ENCODE assay signal across 8 cellular contexts in the genomic region with DNA sequence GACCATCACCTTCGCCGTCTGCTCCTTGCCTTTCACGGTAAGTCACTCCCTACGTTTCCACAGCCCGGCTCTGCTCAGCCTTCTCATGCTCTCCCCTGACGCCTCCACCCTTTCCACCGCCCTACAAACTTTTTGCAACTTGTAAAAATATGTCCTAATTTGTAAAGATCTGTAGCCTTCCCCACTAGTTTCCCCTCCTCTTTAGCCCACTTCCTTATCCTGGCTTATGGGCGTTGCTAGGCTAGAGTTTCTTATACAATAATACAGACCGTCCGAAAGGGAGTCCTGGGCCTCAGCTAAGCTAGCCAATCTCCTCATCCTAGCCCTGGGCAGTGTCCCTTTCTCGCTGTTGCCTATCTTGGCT. TPM values are rescaled to one million over a fixed set of nuclear protein-coding genes. Genes with fewer than 3 reads are reported as not detected.
A peak's percentile ranks its signal among the peaks of the same experiment; 100 is the strongest.
DNase-seq lines count a peak whose midpoint lies in the region; ATAC-seq and TF ChIP-seq lines count a peak whose summit lies in the region.

No MANE protein-coding gene starts in this region.

- H3K27me3 ChIP-seq in HUES64 (ENCODE audit: insufficient read depth, low read length) = peaks cover 72% of the 10 kb centered on the region
- H3K27me3 ChIP-seq in adrenal gland = peaks cover 8% of the 10 kb centered on the region

- 36% methylated on average over 11 of the region's 11 CpGs for WGBS in HUES64
- 45 to 51% (median 46%) methylated on average over 11 of the region's 11 CpGs for WGBS in adrenal gland, 4 donors

- H3K36me3 Mint-ChIP-seq in chondrocyte (ENCODE audit: low read depth) (no peaks in the 10 kb centered on the region), naive B cell (peaks cover 0 to 12% of the 10 kb centered on the region in 2 donors)

- intact Hi-C loops in adrenal gland (cut with DNase I) = no loop called here

- H3K27me3 Mint-ChIP-seq in chondrocyte (ENCODE audit: low read depth) (peaks cover 3% of the 10 kb centered on the region), naive B cell (peaks cover 55 to 78% (median 76%) of the 10 kb centered on the region in 3 donors)

- H3K4me3 Mint-ChIP-seq in chondrocyte (ENCODE audit: unreplicated experiment) (peak overlapping the region; percentile 88), naive B cell (peak overlapping the region; percentile 69 to 94 (median 92))

- H3K9me3 ChIP-seq in HUES64 (ENCODE audit: insufficient read depth, low read depth, low read length) (no peaks in the 10 kb centered on the region), adrenal gland (replicated peaks in 1 of 3) (no peaks in the 10 kb centered on the region)

- peak in 1 of 2 donors; percentile 16 for ATAC-seq in naive B cell (ENCODE audit: low read depth in 2 of 2)
- ATAC-seq in HG03025 (IDR thresholded peaks at IDR 0.05; ENCODE audit: low FRiP score, unreplicated experiment) = no peak
- ATAC-seq in HG03469 (IDR thresholded peaks at IDR 0.05; ENCODE audit: unreplicated experiment) = no peak

- peak overlapping the region; percentile 58 for H3K4me3 ChIP-seq in HUES64 (ENCODE audit: low read length)
- peak overlapping the region in 2 of 4 donors; percentile 8 to 58 for H3K4me3 ChIP-seq in adrenal gland

- TF ChIP-seq CTCF in chondrocyte (IDR thresholded peaks at IDR 0.05) = no peak
- TF ChIP-seq CTCF in adrenal gland (IDR thresholded peaks at IDR 0.05) = no peak

- H3K4me1 Mint-ChIP-seq in chondrocyte (ENCODE audit: low read depth) (peaks cover 32% of the 10 kb centered on the region), naive B cell (peaks cover 39 to 53% (median 52%) of the 10 kb centered on the region in 3 donors)

- DNase-seq in AG20443 (ENCODE audit: low spot score) (peak; percentile 13), chondrocyte (ENCODE audit: low spot score) (no peak), naive B cell (peak; percentile 11), adrenal gland (no peak), NCI-H510A (lab: John Stamatoyannopoulos, UW) (no peak)

- H3K9me3 Mint-ChIP-seq in chondrocyte (ENCODE audit: low read depth) (no peaks in the 10 kb centered on the region), naive B cell (peaks cover 0 to 5% (median 0%) of the 10 kb centered on the region in 7 donors)

- H3K27ac ChIP-seq in HUES64 (ENCODE audit: low read depth, low read length) (no peak overlapping the region), adrenal gland (no peak overlapping the region)

- peak overlapping the region; percentile 6 for H3K27ac Mint-ChIP-seq in chondrocyte (ENCODE audit: unreplicated experiment)
- H3K27ac Mint-ChIP-seq in naive B cell = peak overlapping the region in 3 of 6 donors; percentile 54 to 92 (median 61)

- H3K9ac ChIP-seq in HUES64 (ENCODE audit: low read depth, low read length) = no peak overlapping the region

- H3K36me3 ChIP-seq in HUES64 (ENCODE audit: insufficient read depth, low read length) (no peaks in the 10 kb centered on the region), adrenal gland (replicated peaks in 1 of 2) (no peaks in the 10 kb centered on the region)

- H3K4me1 ChIP-seq in HUES64 (ENCODE audit: insufficient read depth, low read length) (no peaks in the 10 kb centered on the region), adrenal gland (replicated peaks in 1 of 2) (peaks cover 0 to 26% of the 10 kb centered on the region in 2 donors)

- no peak for TF ChIP-seq POLR2A in adrenal gland (IDR thresholded peaks at IDR 0.05)

RNA-seq across cellular contexts. Expression of gene PTGER2, which starts 1.2 kb away (rescaled TPM):
- polyA plus RNA-seq in HUES64 (2013, experiment 1 of 2) = 0.40 TPM
- 0.13 TPM for polyA plus RNA-seq in HUES64 (2013, experiment 2 of 2)
- total RNA-seq in chondrocyte = 1.7 to 3.8 TPM (median 2.5 TPM) in 3 replicates
- polyA plus RNA-seq in naive B cell (ENCODE audit: low read depth in 6 of 6) = under 1 TPM in 5 of 6 donors, not detected in 1; 0.23 to 0.88 (median 0.39) TPM
- 1 to 10 TPM in 6 of 8 donors, under 1 TPM in 1, not detected in 1; 0.18 to 2.9 (median 2.1) TPM for total RNA-seq in adrenal gland
- 1 to 10 TPM; 1.2 to 1.4 (median 1.2) TPM for polyA plus RNA-seq in adrenal gland

RNA-seq across cellular contexts. Expression of gene PTGDR, which starts 47.8 kb away (rescaled TPM):
- not detected for polyA plus RNA-seq in HUES64 (2013, experiment 1 of 2)
- not detected for polyA plus RNA-seq in HUES64 (2013, experiment 2 of 2)
- total RNA-seq in chondrocyte = 0.07 TPM in 1 of 3 replicates, not detected in the others
- polyA plus RNA-seq in naive B cell (ENCODE audit: low read depth in 6 of 6) = under 1 TPM in 4 of 6 donors, not detected in 2; 0.16 to 0.61 (median 0.23) TPM
- 1 to 10 TPM in 2 of 8 donors, under 1 TPM in 5, not detected in 1; 0.06 to 3.5 (median 0.61) TPM for total RNA-seq in adrenal gland
- under 1 TPM; 0.20 to 0.37 (median 0.32) TPM for polyA plus RNA-seq in adrenal gland

Comparison
In these comparisons a context has a peak if more than half of its experiments do, and no peak if none do; other contexts are left out.
1. DNase-seq: peak in AG20443 (single experiment) and naive B cell (single experiment); none in chondrocyte (single experiment), adrenal gland (0 of 7) and NCI-H510A (single experiment).